8 cellular contexts compared by ENCODE assay signal in the genomic region with DNA sequence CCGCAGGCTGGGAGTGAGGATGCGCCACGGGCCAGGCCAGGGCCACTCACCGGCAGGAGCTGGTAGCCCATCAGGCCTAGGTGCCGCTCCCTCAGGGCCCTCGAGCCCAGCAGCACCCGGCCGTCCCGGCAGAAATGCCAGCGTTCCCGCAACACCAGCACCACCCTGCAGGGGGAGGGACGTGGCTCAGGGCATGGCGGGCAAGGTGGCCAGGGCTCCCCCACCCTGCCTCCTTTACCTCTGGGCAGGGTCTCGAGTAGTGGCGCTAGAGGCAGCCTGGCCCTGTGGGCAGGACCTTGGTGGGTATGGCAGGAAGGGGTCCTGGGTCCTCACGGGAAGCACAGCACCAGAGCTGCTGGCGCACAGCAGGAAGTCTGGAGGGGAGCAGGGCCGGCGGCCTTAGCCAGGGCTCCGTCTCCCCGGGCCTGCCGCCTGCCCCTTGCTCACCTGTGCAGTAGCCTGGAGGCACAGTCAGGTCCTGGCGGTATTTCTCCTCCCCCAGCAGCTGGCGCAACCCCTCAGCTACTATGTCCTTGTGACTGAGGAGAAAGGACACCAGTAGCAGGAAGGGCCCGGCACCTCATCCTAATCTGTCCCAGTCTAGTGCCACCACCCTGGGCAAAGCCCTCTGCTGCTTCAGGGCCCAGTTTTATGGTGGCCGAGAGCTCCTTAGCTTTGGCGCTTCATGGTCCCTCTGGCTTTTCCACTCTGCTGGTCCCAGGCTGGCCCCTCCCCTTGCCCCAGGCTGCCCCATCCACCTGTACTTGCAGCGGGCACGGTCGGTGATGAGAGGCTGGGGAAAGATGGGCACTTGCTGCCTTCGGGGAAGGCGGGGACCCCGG. TPM values are rescaled to one million over a fixed set of nuclear protein-coding genes. Genes with fewer than 3 reads are reported as not detected.
DNase-seq lines count a peak whose midpoint lies in the region; ATAC-seq, FAIRE-seq and TF ChIP-seq lines count a peak whose summit lies in the region.

No MANE protein-coding gene starts in this region.

- H3K36me3 Mint-ChIP-seq in activated naive CD8-positive, alpha-beta T cell treated with anti-CD3 and anti-CD28 coated beads, Interleukin-2, amount 50 U/mL, for 24 hours (ENCODE audit: low read depth): peaks cover 9% of the 10 kb centered on the region

- peaks cover 25% of the 10 kb centered on the region for H3K4me1 Mint-ChIP-seq in activated naive CD8-positive, alpha-beta T cell treated with anti-CD3 and anti-CD28 coated beads, Interleukin-2, amount 50 U/mL, for 24 hours

- POLR2A ChIA-PET in GM10248 (lab: Yijun Ruan, JAX): no interaction called here

- DNase-seq in AG10803 (ENCODE audit: low read depth) (no peak), kidney epithelial cell (ENCODE audit: low read depth) (no peak), GM10248 (ENCODE audit: extremely low spot score) (no peak), GM12892 (ENCODE audit: insufficient read length) (no peak), cerebellum (ENCODE audit: low spot score) (no peak)
- peak; percentile 38 for DNase-seq in activated naive CD8-positive, alpha-beta T cell treated with anti-CD3 and anti-CD28 coated beads, Interleukin-2, amount 50 U/mL, for 24 hours

- H3K9me3 Mint-ChIP-seq in activated naive CD8-positive, alpha-beta T cell treated with anti-CD3 and anti-CD28 coated beads, Interleukin-2, amount 50 U/mL, for 24 hours: no peaks in the 10 kb centered on the region

- H3K4me3 ChIP-seq in AG10803 (ENCODE audit: low read length): no peak overlapping the region
- H3K4me3 ChIP-seq in kidney epithelial cell (ENCODE audit: low read depth, low read length): no peak overlapping the region

- TF ChIP-seq CTCF in AG10803 (conservative IDR thresholded peaks at IDR 0.05; ENCODE audit: low read length) (peak; percentile 39), GM12874 (IDR thresholded peaks at IDR 0.05; ENCODE audit: insufficient read depth, low read depth, low read length) (peak; percentile 42), kidney epithelial cell (IDR thresholded peaks at IDR 0.05; ENCODE audit: insufficient read depth, low read length, poor library complexity, severe bottlenecking) (peak; percentile 51), GM10248 (IDR thresholded peaks at IDR 0.05; ENCODE audit: control extremely low read depth, extremely low read depth, low read depth, missing control alignments) (no peak)

- CTCF ChIA-PET in GM10248 (lab: Yijun Ruan, JAX): interaction anchor here (0.9 to 2.1 kb wide), 11 partner anchors 8 to 92 kb away, joined by 3 to 8 read pairs (median 4); a partner anchor contains a TSS

- peaks cover 2% of the 10 kb centered on the region for H3K36me3 ChIP-seq in kidney epithelial cell (ENCODE audit: control insufficient read depth, insufficient read depth, low read length)

- H3K4me3 Mint-ChIP-seq in activated naive CD8-positive, alpha-beta T cell treated with anti-CD3 and anti-CD28 coated beads, Interleukin-2, amount 50 U/mL, for 24 hours: no peak overlapping the region

- no peaks in the 10 kb centered on the region for H3K27me3 Mint-ChIP-seq in activated naive CD8-positive, alpha-beta T cell treated with anti-CD3 and anti-CD28 coated beads, Interleukin-2, amount 50 U/mL, for 24 hours

- FAIRE-seq in GM12892 (lab: Jason Lieb, UNC): no peak

- H3K27me3 ChIP-seq in kidney epithelial cell (ENCODE audit: control insufficient read depth, insufficient read depth, low read length): no peaks in the 10 kb centered on the region

- no peak for ATAC-seq in activated naive CD8-positive, alpha-beta T cell treated with anti-CD3 and anti-CD28 coated beads, Interleukin-2, amount 50 U/mL, for 24 hours
- no peak for ATAC-seq in HG02610 (IDR thresholded peaks at IDR 0.05; ENCODE audit: unreplicated experiment)

- H3K27ac Mint-ChIP-seq in activated naive CD8-positive, alpha-beta T cell treated with anti-CD3 and anti-CD28 coated beads, Interleukin-2, amount 50 U/mL, for 24 hours: no peak overlapping the region

- TF ChIP-seq POLR2A in GM12892 (IDR thresholded peaks at IDR 0.05; ENCODE audit: low read depth, low read length): no peak

RNA-seq across cellular contexts. Expression of a gene that starts 3.5 kb away (rescaled TPM):
- total RNA-seq in kidney epithelial cell (70.9 and 71.7 TPM in 2 replicates), cerebellum (26.5 TPM)
- 23.6 TPM for polyA plus RNA-seq in GM12892 (2012; ENCODE audit: missing spikeins)

RNA-seq across cellular contexts. Expression of a gene that starts 6.2 kb away (rescaled TPM):
- total RNA-seq in kidney epithelial cell: 46.3 and 66.0 TPM in 2 replicates
- 12.0 TPM for polyA plus RNA-seq in GM12892 (2012; ENCODE audit: missing spikeins)
- 7.6 TPM for total RNA-seq in cerebellum

RNA-seq across cellular contexts. Expression of a gene that starts 9.2 kb away (rescaled TPM):
- total RNA-seq in kidney epithelial cell: 77.4 and 92.8 TPM in 2 replicates
- 22.6 TPM for polyA plus RNA-seq in GM12892 (2012; ENCODE audit: missing spikeins)
- 69.8 TPM for total RNA-seq in cerebellum

RNA-seq across cellular contexts. Expression of a gene that starts 17.7 kb away (rescaled TPM):
- total RNA-seq in kidney epithelial cell: 166 and 201 TPM in 2 replicates
- polyA plus RNA-seq in GM12892 (2012; ENCODE audit: missing spikeins): 38.7 TPM
- 15.8 TPM for total RNA-seq in cerebellum

RNA-seq across cellular contexts. Expression of a gene that starts 19.4 kb away (rescaled TPM):
- total RNA-seq in kidney epithelial cell (21.5 and 27.0 TPM in 2 replicates), cerebellum (21.6 TPM)
- 15.7 TPM for polyA plus RNA-seq in GM12892 (2012; ENCODE audit: missing spikeins)
